7 cellular contexts compared by ENCODE assay signal in genomic region chr14:105092912-105093425, GRCh38. TPM values are rescaled to one million over a fixed set of nuclear protein-coding genes. Genes with fewer than 3 reads are reported as not detected.
DNase-seq lines count a peak whose midpoint lies in the region; ATAC-seq and TF ChIP-seq lines count a peak whose summit lies in the region.

No MANE protein-coding gene starts in this region.

- H3K36me3 ChIP-seq in IMR-90 (ENCODE audit: control insufficient read depth, insufficient read depth, low read length) (no peaks in the 10 kb centered on the region), mucosa of stomach (ENCODE audit: control insufficient read depth, insufficient read depth, low read length) (no peaks in the 10 kb centered on the region)

- peak overlapping the region; percentile 80 for H3K4me3 Mint-ChIP-seq in activated CD8-positive, alpha-beta T cell treated with anti-CD3 and anti-CD28 coated beads, Interleukin-2, amount 10 ng/mL, durations not matched to agents 7 days and 5 days
- H3K4me3 Mint-ChIP-seq in effector memory CD8-positive, alpha-beta T cell, result peak overlapping the region; percentile 85 to 86
- H3K4me3 Mint-ChIP-seq in stimulated activated naive CD8-positive, alpha-beta T cell treated with anti-CD3 and anti-CD28 coated beads, Interleukin-15, amount 100 ng/mL, for 72 hours, result peak overlapping the region; percentile 87 to 90

- peak overlapping the region; percentile 87; the same call in 1 of the 2 replicates for H3K56ac ChIP-seq in IMR-90 (ENCODE audit: extremely low read depth, insufficient read depth, low read length)

- 1% methylated on average over 22 of the region's 46 CpGs; no CpG with 5 or more reads in 1 of the 2 experiments for WGBS in IMR-90 (ENCODE audit: extremely low coverage in 2 of 2, insufficient read length in 1 of 2), 2 experiments

- H3K9ac ChIP-seq in IMR-90 (ENCODE audit: low read depth, low read length), result peak overlapping the region; percentile 87
- peak overlapping the region; percentile 47 for H3K9ac ChIP-seq in mucosa of stomach (ENCODE audit: low read length)

- peak overlapping the region; percentile 59 for H2BK120ac ChIP-seq in IMR-90 (ENCODE audit: low read depth, low read length)

- H3K79me1 ChIP-seq in IMR-90 (ENCODE audit: low read depth in 1 of 2, low read length in 2 of 2), result peaks cover 0 to 36% of the 10 kb centered on the region in 2 experiments; a peak in 3 of 4 replicates

- peak overlapping the region; percentile 92 for H3K14ac ChIP-seq in IMR-90 (replicated peaks; ENCODE audit: low read depth, low read length)

- TF ChIP-seq POLR2A in IMR-90 (IDR thresholded peaks at IDR 0.05; ENCODE audit: low read depth, low read length), result no peak

- no peak overlapping the region for H2BK20ac ChIP-seq in IMR-90 (ENCODE audit: low read depth, low read length)

- no peaks in the 10 kb centered on the region for H3K9me3 Mint-ChIP-seq in activated CD8-positive, alpha-beta T cell treated with anti-CD3 and anti-CD28 coated beads, Interleukin-2, amount 10 ng/mL, durations not matched to agents 7 days and 5 days (ENCODE audit: insufficient read depth)
- no peaks in the 10 kb centered on the region for H3K9me3 Mint-ChIP-seq in effector memory CD8-positive, alpha-beta T cell
- no peaks in the 10 kb centered on the region for H3K9me3 Mint-ChIP-seq in stimulated activated naive CD8-positive, alpha-beta T cell treated with anti-CD3 and anti-CD28 coated beads, Interleukin-15, amount 100 ng/mL, for 72 hours

- peak overlapping the region; percentile 84; the same call in 1 of the 2 replicates for H3K23ac ChIP-seq in IMR-90 (ENCODE audit: low read depth, low read length)

- H4K5ac ChIP-seq in IMR-90 (ENCODE audit: low read depth, low read length), result peak overlapping the region; percentile 98

- peak overlapping the region; percentile 98 to 99 for H4K8ac ChIP-seq in IMR-90 (ENCODE audit: low read depth in 2 of 2, low read length in 2 of 2)

- H3K36me3 Mint-ChIP-seq in activated CD8-positive, alpha-beta T cell treated with anti-CD3 and anti-CD28 coated beads, Interleukin-2, amount 10 ng/mL, durations not matched to agents 7 days and 5 days (ENCODE audit: low read depth), result no peaks in the 10 kb centered on the region
- peaks cover 8% of the 10 kb centered on the region for H3K36me3 Mint-ChIP-seq in effector memory CD8-positive, alpha-beta T cell (ENCODE audit: insufficient read depth)

- H4K91ac ChIP-seq in IMR-90 (ENCODE audit: insufficient read depth, low read depth, low read length), result peak overlapping the region; percentile 95

- ATAC-seq in GM18867 (IDR thresholded peaks at IDR 0.05; ENCODE audit: unreplicated experiment) (peak; percentile 40), IMR-90 (ENCODE audit: low read depth) (peak; percentile 65)
- ATAC-seq in activated CD8-positive, alpha-beta T cell treated with anti-CD3 and anti-CD28 coated beads, Interleukin-2, amount 10 ng/mL, durations not matched to agents 7 days and 5 days, result peak; percentile 52
- peak; percentile 64 for ATAC-seq in effector memory CD8-positive, alpha-beta T cell (replicated peaks)
- peak; percentile 52 for ATAC-seq in stimulated activated naive CD8-positive, alpha-beta T cell treated with anti-CD3 and anti-CD28 coated beads, Interleukin-15, amount 100 ng/mL, for 72 hours

- TF ChIP-seq RAD21 in IMR-90 (IDR thresholded peaks at IDR 0.05; ENCODE audit: low read length), result no peak

- POLR2A ChIA-PET in IMR-90 (lab: Charles Lee; ENCODE audit: unreplicated experiment), result no interaction called here
- POLR2A ChIA-PET in activated CD8-positive, alpha-beta T cell treated with anti-CD3 and anti-CD28 coated beads, Interleukin-2, amount 10 ng/mL, durations not matched to agents 7 days and 5 days (lab: Charles Lee), result no interaction called here

- H4K20me1 ChIP-seq in IMR-90 (ENCODE audit: insufficient read depth, low read length), result no peaks in the 10 kb centered on the region

- TF ChIP-seq CTCF in IMR-90 (conservative IDR thresholded peaks at IDR 0.05; ENCODE audit: low read depth, low read length), result no peak

- H3K9me3 ChIP-seq in IMR-90 (ENCODE audit: control insufficient read depth, insufficient read depth, low read length) (no peaks in the 10 kb centered on the region), mucosa of stomach (ENCODE audit: control insufficient read depth, low read length) (no peaks in the 10 kb centered on the region)

- intact Hi-C loops in IMR-90 (cut with micrococcal nuclease), result loop anchor here (5.0 kb wide), 1 partner anchor 89 kb away; the partner anchor contains the start of gene NUDT14

- peaks cover 11% of the 10 kb centered on the region for H3K27me3 Mint-ChIP-seq in activated CD8-positive, alpha-beta T cell treated with anti-CD3 and anti-CD28 coated beads, Interleukin-2, amount 10 ng/mL, durations not matched to agents 7 days and 5 days (ENCODE audit: low read depth)
- no peaks in the 10 kb centered on the region for H3K27me3 Mint-ChIP-seq in effector memory CD8-positive, alpha-beta T cell
- peaks cover 8% of the 10 kb centered on the region for H3K27me3 Mint-ChIP-seq in stimulated activated naive CD8-positive, alpha-beta T cell treated with anti-CD3 and anti-CD28 coated beads, Interleukin-15, amount 100 ng/mL, for 72 hours

- dilution Hi-C loops in IMR-90 (cut with HindIII; ENCODE audit: low sequenced_read_pairs, unreplicated experiment), result no loop called here

- H2AFZ ChIP-seq in IMR-90 (replicated peaks; ENCODE audit: low read length, poor library complexity), result peak overlapping the region; percentile 95

- peak overlapping the region; percentile 84 for H3K18ac ChIP-seq in IMR-90 (ENCODE audit: low read depth, low read length)

- no peaks in the 10 kb centered on the region for H3K27me3 ChIP-seq in IMR-90 (ENCODE audit: control insufficient read depth, insufficient read depth, low read length)
- H3K27me3 ChIP-seq in mucosa of stomach (ENCODE audit: control insufficient read depth, insufficient read depth, low read length), result peaks cover 15% of the 10 kb centered on the region

- CTCF ChIA-PET in IMR-90 (lab: Yijun Ruan, JAX), result no interaction called here
- CTCF ChIA-PET in activated CD8-positive, alpha-beta T cell treated with anti-CD3 and anti-CD28 coated beads, Interleukin-2, amount 10 ng/mL, durations not matched to agents 7 days and 5 days (lab: Charles Lee), result interaction anchor here (1.8 kb wide), 1 partner anchor 259 kb away, joined by 5 read pairs; no protein-coding TSS in a partner anchor

- peak overlapping the region; percentile 90 for H3K4me3 ChIP-seq in IMR-90 (ENCODE audit: insufficient read depth, low read depth, low read length)
- peak overlapping the region; percentile 19 for H3K4me3 ChIP-seq in mucosa of stomach (ENCODE audit: low read length)

- H3K4me1 Mint-ChIP-seq in activated CD8-positive, alpha-beta T cell treated with anti-CD3 and anti-CD28 coated beads, Interleukin-2, amount 10 ng/mL, durations not matched to agents 7 days and 5 days (ENCODE audit: low read depth), result peaks cover 19% of the 10 kb centered on the region
- H3K4me1 Mint-ChIP-seq in effector memory CD8-positive, alpha-beta T cell (ENCODE audit: low read depth in 2 of 2), result peaks cover 19 to 23% of the 10 kb centered on the region in 2 donors
- H3K4me1 Mint-ChIP-seq in stimulated activated naive CD8-positive, alpha-beta T cell treated with anti-CD3 and anti-CD28 coated beads, Interleukin-15, amount 100 ng/mL, for 72 hours, result peaks cover 44% of the 10 kb centered on the region

- peak overlapping the region; percentile 99 for H2AK9ac ChIP-seq in IMR-90 (replicated peaks; ENCODE audit: low read depth, low read length, poor library complexity)

- no peak overlapping the region; the same call in 2 of the 3 replicates for H2BK15ac ChIP-seq in IMR-90 (ENCODE audit: low read depth, low read length)

- peak; percentile 58 for DNase-seq in IMR-90
- DNase-seq in activated CD8-positive, alpha-beta T cell treated with anti-CD3 and anti-CD28 coated beads, Interleukin-2, amount 10 ng/mL, durations not matched to agents 7 days and 5 days, result peak; percentile 72
- peak; percentile 57 to 66 (median 60) for DNase-seq in effector memory CD8-positive, alpha-beta T cell
- DNase-seq in stimulated activated naive CD8-positive, alpha-beta T cell treated with anti-CD3 and anti-CD28 coated beads, Interleukin-15, amount 100 ng/mL, for 72 hours, result peak; percentile 64 to 66
- no peak for DNase-seq in NCI-H1092 (lab: John Stamatoyannopoulos, UW)

- peak overlapping the region; percentile 95 for H3K4me2 ChIP-seq in IMR-90 (ENCODE audit: low read depth, low read length)

- BruUV-seq in IMR-90 (replicated peaks; lab: Mats Ljungman, UMichigan), result no TSS peak

- in situ Hi-C loops in IMR-90 (cut with MboI; ENCODE audit: low sequenced_read_pairs), result loop anchor here (10.0 kb wide), 1 partner anchor 262 kb away; no protein-coding TSS in a partner anchor

- H2AK5ac ChIP-seq in IMR-90 (ENCODE audit: low read depth, low read length), result peak overlapping the region; percentile 99

- peak overlapping the region; percentile 88 for H3K27ac ChIP-seq in IMR-90 (ENCODE audit: insufficient read depth, low read length)

- peak overlapping the region; percentile 78 for H2BK5ac ChIP-seq in IMR-90 (ENCODE audit: low read depth, low read length, poor library complexity, severe bottlenecking)

- peak overlapping the region; percentile 98 for H3K4ac ChIP-seq in IMR-90 (ENCODE audit: low read depth, low read length)

- H3K27ac Mint-ChIP-seq in activated CD8-positive, alpha-beta T cell treated with anti-CD3 and anti-CD28 coated beads, Interleukin-2, amount 10 ng/mL, durations not matched to agents 7 days and 5 days, result peak overlapping the region; percentile 82
- peak overlapping the region; percentile 80 to 89 for H3K27ac Mint-ChIP-seq in effector memory CD8-positive, alpha-beta T cell
- peak overlapping the region; percentile 81 to 87 for H3K27ac Mint-ChIP-seq in stimulated activated naive CD8-positive, alpha-beta T cell treated with anti-CD3 and anti-CD28 coated beads, Interleukin-15, amount 100 ng/mL, for 72 hours

- peaks cover 19% of the 10 kb centered on the region for H3K9me1 ChIP-seq in IMR-90 (ENCODE audit: insufficient read depth, low read length)

- H3K4me1 ChIP-seq in IMR-90 (ENCODE audit: control insufficient read depth, insufficient read depth, low read length) (peaks cover 31% of the 10 kb centered on the region), mucosa of stomach (ENCODE audit: control insufficient read depth, insufficient read depth, low read length) (peaks cover 54% of the 10 kb centered on the region)

TF ChIP-seq in IMR-90, 13 proteins besides CTCF, POLR2A, EP300 and RAD21:
- no peak for TF ChIP-seq SMC3 (IDR thresholded peaks at IDR 0.05; ENCODE audit: low read depth, low read length)
- TF ChIP-seq RCOR1 (IDR thresholded peaks at IDR 0.05; ENCODE audit: insufficient replicate concordance, low read length), result no peak
- TF ChIP-seq MAZ (IDR thresholded peaks at IDR 0.05; ENCODE audit: borderline replicate concordance, low read depth, low read length), result peak; percentile 85

RNA-seq across cellular contexts. Expression of gene GPR132, which starts 27.7 kb away (rescaled TPM):
- total RNA-seq in IMR-90 (2012; rRNA removed), result under 0.01 TPM in 2 replicates
- 0.10 and 0.19 TPM in 2 replicates for polyA plus RNA-seq in IMR-90 (2012; rRNA removed)
- 0.15 and 0.43 TPM in 2 replicates for polyA plus RNA-seq in IMR-90 (2012; cell fraction: cytosol; rRNA removed)
- polyA plus RNA-seq in IMR-90 (2012; cell fraction: nucleus; rRNA removed; ENCODE audit: low replicate concordance), result 1.9 and 3.3 TPM in 2 replicates
- total RNA-seq in activated CD8-positive, alpha-beta T cell treated with anti-CD3 and anti-CD28 coated beads, Interleukin-2, amount 10 ng/mL, durations not matched to agents 7 days and 5 days, result 10 to 100 TPM; 35.7 to 40.4 TPM

Comparison
In these comparisons a context has a peak if more than half of its experiments do, and no peak if none do; other contexts are left out.
1. RNA of gene GPR132, which starts 27.7 kb away (total RNA-seq): 35.7 to 40.4 TPM in activated CD8-positive, alpha-beta T cell treated with anti-CD3 and anti-CD28 coated beads, Interleukin-2, amount 10 ng/mL, durations not matched to agents 7 days and 5 days; under 0.01 TPM in IMR-90; every median in the first group is over 10 times any median in the second.
2. Peak in every context shown above with its lines, with median percentiles within 50 percentile points of each other: ATAC-seq, H3K27ac Mint-ChIP-seq and H3K4me3 Mint-ChIP-seq.